Comparison of ENCODE assay signal across 10 cellular contexts in genomic region chr4:62526671-62527070, GRCh38.
"Had no signal": no experiment of that assay in that cellular context is flagged by ENCODE, and none has a peak within 500 bp of the region (broad histone marks: within the 10 kb centered on the region; RNA-seq: fewer than 3 reads in every experiment).

No MANE protein-coding gene starts in this region.

- H3K4me2 ChIP-seq: GM23338 had no signal

- H3K4me1 ChIP-seq: HAP-1 had no signal

- H3K27ac Mint-ChIP-seq: GM23338, H9, HFFc6 had no signal

- H3K9me3 ChIP-seq: HAP-1 had no signal

- H3K36me3 ChIP-seq: HAP-1 had no signal

- FAIRE-seq: H1, H54 had no signal

- DNase-seq: GM23248, GOT3, H7, H9, HCEC 1CT, HFFc6 had no signal

- H3K27ac ChIP-seq: GM23248 had no signal

- H3K4me3 Mint-ChIP-seq: GM23338, H9, HFFc6 had no signal

- H3K4me3 ChIP-seq: GM23248, GM23338, HAP-1 had no signal

- H3K9ac ChIP-seq: GM23248 had no signal
